ENCODE assay signal across 8 cellular contexts in genomic region chr5:143396353-143396940, GRCh38. TPM values are rescaled to one million over a fixed set of nuclear protein-coding genes. Genes with fewer than 3 reads are reported as not detected.
A peak's percentile ranks its signal among the peaks of the same experiment; 100 is the strongest.
DNase-seq lines count a peak whose midpoint lies in the region; ATAC-seq and TF ChIP-seq lines count a peak whose summit lies in the region.

No MANE protein-coding gene starts in this region.

- H3K4me1 ChIP-seq in endocrine pancreas (ENCODE audit: control insufficient read depth, insufficient read depth, low read length) (peaks cover 52% of the 10 kb centered on the region), skeletal muscle tissue (ENCODE audit: control insufficient read depth in 3 of 3, insufficient read depth in 3 of 3, low read length in 3 of 3) (peaks cover 15 to 43% (median 17%) of the 10 kb centered on the region in 3 donors), mucosa of descending colon (ENCODE audit: low read depth) (peaks cover 9% of the 10 kb centered on the region)

- no peak overlapping the region for H3K9ac ChIP-seq in endocrine pancreas (ENCODE audit: control insufficient read depth, insufficient read depth, low read length)
- peak overlapping the region; percentile 78 to 94 (median 91) for H3K9ac ChIP-seq in skeletal muscle tissue (ENCODE audit: low read depth in 1 of 3, low read length in 3 of 3)

- H3K4me3 ChIP-seq in endocrine pancreas (ENCODE audit: control insufficient read depth, insufficient read depth, low read length) = peak overlapping the region; percentile 97
- peak overlapping the region; percentile 3 to 90 (median 68) for H3K4me3 ChIP-seq in skeletal muscle tissue (ENCODE audit: low read length in 3 of 3)
- H3K4me3 ChIP-seq in mucosa of descending colon = no peak overlapping the region

- H3K36me3 ChIP-seq in endocrine pancreas (ENCODE audit: control insufficient read depth, insufficient read depth, low read length) = no peaks in the 10 kb centered on the region
- H3K36me3 ChIP-seq in skeletal muscle tissue (ENCODE audit: control insufficient read depth in 3 of 3, insufficient read depth in 3 of 3, low read length in 3 of 3) = peaks cover 0 to 8% (median 7%) of the 10 kb centered on the region in 3 donors
- no peaks in the 10 kb centered on the region for H3K36me3 ChIP-seq in mucosa of descending colon (ENCODE audit: low read depth)

- intact Hi-C loops in mucosa of descending colon (cut with DNase I, micrococcal nuclease) = no loop called here

- DNase-seq in SHP77 treated with DMSO at 0.1 percent for 48 hours (lab: John Stamatoyannopoulos, UW) (peak; percentile 51), SHP77 (lab: John Stamatoyannopoulos, UW) (no peak), NAMALWA (ENCODE audit: low spot score) (peak; percentile 28), superior temporal gyrus (ENCODE audit: extremely low spot score) (no peak), mucosa of descending colon (no peak)

- H3K9me3 ChIP-seq in endocrine pancreas (ENCODE audit: control insufficient read depth, low read length) (no peaks in the 10 kb centered on the region), skeletal muscle tissue (ENCODE audit: control insufficient read depth in 3 of 3, low read length in 3 of 3) (no peaks in the 10 kb centered on the region), mucosa of descending colon (no peaks in the 10 kb centered on the region)

- TF ChIP-seq CTCF in mucosa of descending colon (IDR thresholded peaks at IDR 0.05) = no peak

- H3K27ac ChIP-seq in skeletal muscle tissue (ENCODE audit: low read depth, low read length) = peak overlapping the region; percentile 7

- H3K27me3 ChIP-seq in endocrine pancreas (ENCODE audit: control insufficient read depth, insufficient read depth, low read length) (no peaks in the 10 kb centered on the region), skeletal muscle tissue (ENCODE audit: control insufficient read depth in 3 of 3, insufficient read depth in 3 of 3, low read length in 3 of 3) (no peaks in the 10 kb centered on the region)

- ATAC-seq in GM19023 (IDR thresholded peaks at IDR 0.05; ENCODE audit: unreplicated experiment) (no peak), mucosa of descending colon (no peak)

RNA-seq across cellular contexts. Expression of gene NR3C1, which starts 7.0 kb away (rescaled TPM):
- total RNA-seq in skeletal muscle tissue = 76.7 TPM
- 10 to 100 TPM; 25.6 to 59.0 (median 27.7) TPM for total RNA-seq in mucosa of descending colon

Comparison
In these comparisons a context has a peak if more than half of its experiments do, and no peak if none do; other contexts are left out.
1. DNase-seq: peak in SHP77 treated with DMSO at 0.1 percent for 48 hours (single experiment) and NAMALWA (single experiment); none in SHP77 (0 of 2), superior temporal gyrus (single experiment) and mucosa of descending colon (0 of 3).